ENCODE assay signal across 18 cellular contexts in the genomic region with DNA sequence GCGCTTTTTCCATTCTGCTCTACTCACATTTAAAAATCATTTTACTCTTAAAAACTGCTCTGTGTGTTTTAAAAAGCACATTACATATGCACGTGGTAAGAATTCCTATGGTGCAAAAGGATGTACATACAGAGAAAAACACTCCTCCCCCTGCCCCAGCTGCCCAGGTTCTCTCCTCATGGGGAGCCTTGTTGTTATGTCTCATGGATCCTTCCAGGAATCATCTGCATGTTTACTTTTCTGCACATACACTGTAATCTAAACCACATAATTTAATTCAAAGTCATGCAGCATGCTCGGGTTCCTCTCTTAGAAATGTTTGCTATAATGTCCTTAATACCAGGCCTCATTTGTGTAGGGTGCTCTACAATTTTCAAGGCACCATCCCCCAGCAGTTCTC.
A peak's percentile ranks its signal among the peaks of the same experiment; 100 is the strongest.
DNase-seq lines count a peak whose midpoint lies in the region; TF ChIP-seq lines count a peak whose summit lies in the region.
"Had no signal": no experiment of that assay in that cellular context is flagged by ENCODE, and none has a peak within 500 bp of the region (broad histone marks: within the 10 kb centered on the region; RNA-seq: fewer than 3 reads in every experiment).

No MANE protein-coding gene starts in this region.

- no peak overlapping the region for H3K4me3 Mint-ChIP-seq in MCF 10A (ENCODE audit: unreplicated experiment)
- H3K4me3 Mint-ChIP-seq: activated naive CD4-positive, alpha-beta T cell treated with anti-CD3 and anti-CD28 coated beads for 36 hours had no signal

- no peak overlapping the region for H2BK12ac ChIP-seq in mesenchymal stem cell (ENCODE audit: low read length in 2 of 2)

- H3K18ac ChIP-seq in mesenchymal stem cell (ENCODE audit: low read depth in 1 of 2, low read length in 2 of 2) = no peak overlapping the region

- H3K36me3 Mint-ChIP-seq in MCF 10A (ENCODE audit: insufficient read depth, unreplicated experiment) = no peaks in the 10 kb centered on the region

- H3K27ac ChIP-seq in breast epithelium (peak overlapping the region; percentile 62 to 72), mesenchymal stem cell (ENCODE audit: low read length, poor library complexity, severe bottlenecking) (no peak overlapping the region)
- H3K27ac ChIP-seq: C4-2B, lower lobe of right lung, ovary, SJCRH30 had no signal

- TF ChIP-seq CTCF in breast epithelium (IDR thresholded peaks at IDR 0.05) = no peak
- no peak for TF ChIP-seq CTCF in MCF 10A (IDR thresholded peaks at IDR 0.05; ENCODE audit: unreplicated experiment)

- CTCF ChIA-PET in MCF 10A (lab: Yijun Ruan, JAX) = interaction anchor here (0.8 to 0.9 kb wide), 2 partner anchors 16 to 240 kb away, joined by 3 read pairs; a partner anchor contains a TSS

- no peak overlapping the region for H2BK5ac ChIP-seq in mesenchymal stem cell (ENCODE audit: low read depth, low read length, poor library complexity, severe bottlenecking)

- H3K9me3 ChIP-seq in breast epithelium (no peaks in the 10 kb centered on the region), mesenchymal stem cell (ENCODE audit: control insufficient read depth, low read length) (no peaks in the 10 kb centered on the region)
- H3K9me3 ChIP-seq: lower lobe of right lung, ovary, SJCRH30, stomach had no signal

- DNase-seq in breast epithelium (ENCODE audit: low spot score in 2 of 2) (no peak), MCF 10A (ENCODE audit: unreplicated experiment) (no peak), NCI-H2227 (lab: John Stamatoyannopoulos, UW; ENCODE audit: unreplicated experiment) (peak; percentile 54), brain pericyte (ENCODE audit: low read depth, low spot score) (peak; percentile 18), smooth muscle cell of the brain vasculature (ENCODE audit: low read depth, low spot score) (peak; percentile 62), mesenchymal stem cell (no peak), CD1c-positive myeloid dendritic cell (ENCODE audit: extremely low spot score) (no peak)
- DNase-seq in activated effector memory CD4-positive, alpha-beta T cell treated with anti-CD3 and anti-CD28 coated beads, Interleukin-2, amount 50 U/mL, for 16 hours = no peak
- DNase-seq: ACHN; activated CD4-positive, alpha-beta T cell treated with anti-CD3 and anti-CD28 coated beads, Interleukin-2, amount 50 U/mL, for 4 hours; activated naive CD4-positive, alpha-beta T cell treated with anti-CD3 and anti-CD28 coated beads for 36 hours; Kasumi-1; lower lobe of right lung; OCI-M1; SJCRH30; stomach had no signal

- H3K27me3 ChIP-seq in breast epithelium = no peaks in the 10 kb centered on the region
- peaks cover 6 to 70% of the 10 kb centered on the region in 2 experiments for H3K27me3 ChIP-seq in mesenchymal stem cell (ENCODE audit: control insufficient read depth in 1 of 2, insufficient read depth in 1 of 2, low read length in 2 of 2)
- H3K27me3 ChIP-seq: ovary, SJCRH30, stomach had no signal

- no peak overlapping the region for H4K8ac ChIP-seq in mesenchymal stem cell (ENCODE audit: low read length)

- no peaks in the 10 kb centered on the region for H3K36me3 ChIP-seq in breast epithelium
- no peaks in the 10 kb centered on the region for H3K36me3 ChIP-seq in mesenchymal stem cell (ENCODE audit: control insufficient read depth in 1 of 2, insufficient read depth in 2 of 2, low read depth in 1 of 2, low read length in 2 of 2)
- H3K36me3 ChIP-seq: lower lobe of right lung, ovary, SJCRH30, stomach had no signal

- no peaks in the 10 kb centered on the region for H3K27me3 Mint-ChIP-seq in MCF 10A (ENCODE audit: insufficient read depth, unreplicated experiment)

- no peak for TF ChIP-seq POLR2A in breast epithelium (IDR thresholded peaks at IDR 0.05)

- peaks cover 6% of the 10 kb centered on the region for H3K4me1 Mint-ChIP-seq in MCF 10A (ENCODE audit: insufficient read depth, unreplicated experiment)

- H2AFZ ChIP-seq in mesenchymal stem cell (ENCODE audit: low read depth, low read length) = no peak overlapping the region

- no peak overlapping the region for H3K14ac ChIP-seq in mesenchymal stem cell (ENCODE audit: low read length in 2 of 2)

- H3K4me2 ChIP-seq in mesenchymal stem cell (ENCODE audit: low read length, poor library complexity, severe bottlenecking) = no peak overlapping the region

- no peak overlapping the region for H3K27ac Mint-ChIP-seq in MCF 10A (ENCODE audit: low read depth, unreplicated experiment)
- H3K27ac Mint-ChIP-seq: activated naive CD4-positive, alpha-beta T cell treated with anti-CD3 and anti-CD28 coated beads for 36 hours had no signal

- no peaks in the 10 kb centered on the region for H3K79me1 ChIP-seq in mesenchymal stem cell (replicated peaks; ENCODE audit: low read length, poor library complexity, severe bottlenecking)

- POLR2A ChIA-PET in MCF 10A (lab: Yijun Ruan, JAX) = no interaction called here

- no peaks in the 10 kb centered on the region for H3K9me3 Mint-ChIP-seq in MCF 10A (ENCODE audit: unreplicated experiment)
- H3K9me3 Mint-ChIP-seq: activated naive CD4-positive, alpha-beta T cell treated with anti-CD3 and anti-CD28 coated beads for 36 hours had no signal

- BruUV-seq in MCF 10A (replicated peaks; lab: Mats Ljungman, UMichigan) = no TSS peak

- intact Hi-C loops in breast epithelium (cut with DNase I; ENCODE audit: low total_unique reads) (no loop called here), MCF 10A (cut with micrococcal nuclease) (no loop called here)

- no peak overlapping the region for H3K23ac ChIP-seq in mesenchymal stem cell (ENCODE audit: low read length in 2 of 2)

- no peak overlapping the region for H3K9ac ChIP-seq in mesenchymal stem cell (ENCODE audit: low read length)

- H2AK5ac ChIP-seq in mesenchymal stem cell (ENCODE audit: low read length, severe bottlenecking) = no peak overlapping the region

- H2BK120ac ChIP-seq in mesenchymal stem cell (ENCODE audit: low read depth, low read length) = no peak overlapping the region

- no peak overlapping the region for H3K4ac ChIP-seq in mesenchymal stem cell (ENCODE audit: low read depth in 1 of 2, low read length in 2 of 2)

- peaks cover 0 to 6% of the 10 kb centered on the region in 2 donors for H3K4me1 ChIP-seq in breast epithelium
- H3K4me1 ChIP-seq in mesenchymal stem cell (ENCODE audit: control insufficient read depth, insufficient read depth, low read depth, low read length) = peaks cover 18% of the 10 kb centered on the region

- no peak overlapping the region for H4K91ac ChIP-seq in mesenchymal stem cell (ENCODE audit: low read length)

- 58% methylated on average over 2 of the region's 3 CpGs for WGBS in mesenchymal stem cell

- H2BK15ac ChIP-seq in mesenchymal stem cell (ENCODE audit: low read depth, poor library complexity, severe bottlenecking) = no peak overlapping the region

- H3K4me3 ChIP-seq in breast epithelium = no peak overlapping the region
- no peak overlapping the region for H3K4me3 ChIP-seq in mesenchymal stem cell (ENCODE audit: insufficient read depth in 1 of 2, low read depth in 1 of 2, low read length in 2 of 2)
- H3K4me3 ChIP-seq: lower lobe of right lung, ovary, SJCRH30, stomach had no signal

Comparison
In these comparisons a context has a peak if more than half of its experiments do, and no peak if none do; other contexts are left out.
1. DNase-seq: peak in NCI-H2227 (single experiment), brain pericyte (single experiment) and smooth muscle cell of the brain vasculature (single experiment); none in breast epithelium (0 of 2), MCF 10A (single experiment), activated effector memory CD4-positive, alpha-beta T cell treated with anti-CD3 and anti-CD28 coated beads, Interleukin-2, amount 50 U/mL, for 16 hours (single experiment), mesenchymal stem cell (single experiment) and CD1c-positive myeloid dendritic cell (single experiment).